In the genomic region with DNA sequence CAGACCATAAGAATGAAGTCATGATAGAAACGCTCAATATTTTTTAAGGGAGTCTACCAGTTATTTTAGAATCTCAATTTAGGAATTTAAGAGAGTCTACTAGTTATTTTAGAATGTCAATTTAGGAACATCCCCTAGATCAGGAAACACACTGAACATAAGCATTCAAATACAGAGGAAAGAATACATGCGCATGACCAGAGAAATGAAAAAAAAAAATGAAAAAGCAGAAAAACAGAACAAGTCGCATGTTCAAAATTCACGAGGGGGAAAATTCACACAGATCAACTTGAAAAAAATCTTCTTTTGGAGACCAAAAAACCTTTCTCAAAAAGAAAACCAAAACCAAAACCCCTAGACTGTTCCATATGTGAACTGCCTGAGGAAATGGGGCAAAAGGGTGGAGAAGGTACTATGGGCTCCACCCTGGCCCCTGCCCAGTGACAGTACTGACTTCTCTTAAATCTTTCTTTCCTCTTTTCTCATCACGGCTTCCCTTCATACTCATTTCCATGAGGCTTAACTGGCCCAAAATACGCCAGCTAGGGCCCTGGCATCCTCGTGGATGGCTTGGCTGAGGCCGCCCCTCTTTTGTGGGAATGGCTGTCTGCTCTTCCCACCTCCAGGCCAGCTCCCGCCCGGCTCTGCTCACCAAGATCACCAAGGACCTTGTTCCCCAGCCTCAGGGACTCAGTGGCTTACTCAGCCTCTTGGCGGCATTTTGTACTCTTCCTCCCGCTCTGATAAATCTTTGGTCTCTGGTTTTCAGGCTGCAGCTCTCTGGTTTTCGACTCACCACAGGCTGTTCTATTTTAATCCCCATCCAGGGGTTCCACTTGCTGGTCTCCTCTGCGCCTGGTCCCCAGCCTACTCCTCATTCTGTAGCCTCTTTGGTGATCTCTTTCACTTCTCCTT, we compare ENCODE assay signal across 9 cellular contexts. TPM values are rescaled to one million over a fixed set of nuclear protein-coding genes. Genes with fewer than 3 reads are reported as not detected.
A peak's percentile ranks its signal among the peaks of the same experiment; 100 is the strongest.
DNase-seq lines count a peak whose midpoint lies in the region; ATAC-seq and TF ChIP-seq lines count a peak whose summit lies in the region.
"Had no signal": no experiment of that assay in that cellular context is flagged by ENCODE, and none has a peak within 500 bp of the region (broad histone marks: within the 10 kb centered on the region; RNA-seq: fewer than 3 reads in every experiment).

No MANE protein-coding gene starts in this region.

- intact Hi-C loops in upper lobe of right lung (cut with DNase I): no loop called here

- H3K27me3 ChIP-seq in iPS-20b (ENCODE audit: insufficient read depth, low read length) (no peaks in the 10 kb centered on the region), upper lobe of right lung (no peaks in the 10 kb centered on the region)

- no peak for TF ChIP-seq CTCF in upper lobe of right lung (IDR thresholded peaks at IDR 0.05)

- H3K4me1 ChIP-seq in iPS-20b (ENCODE audit: insufficient read depth, low read length) (peaks cover 5% of the 10 kb centered on the region; the same call in 1 of the 2 replicates), upper lobe of right lung (peaks cover 8% of the 10 kb centered on the region)

- no peaks in the 10 kb centered on the region for H3K9me3 ChIP-seq in T-helper 17 cell (ENCODE audit: control insufficient read depth, low read length, poor library complexity, severe bottlenecking)
- H3K9me3 ChIP-seq in iPS-20b (ENCODE audit: insufficient read depth, low read depth, low read length): no peaks in the 10 kb centered on the region
- H3K9me3 ChIP-seq in upper lobe of right lung: no peaks in the 10 kb centered on the region

- DNase-seq in SIG-M5 treated with dmso at 0.1 percent for 504 hours (lab: John Stamatoyannopoulos, UW; ENCODE audit: unreplicated experiment): peak; percentile 28
- no peak for DNase-seq in SIG-M5 (lab: John Stamatoyannopoulos, UW)
- no peak for DNase-seq in T-helper 17 cell
- no peak for DNase-seq in upper lobe of right lung
- no peak for DNase-seq in D341Med (ENCODE audit: low spot score)
- no peak for DNase-seq in DMS153 (lab: John Stamatoyannopoulos, UW)

- peaks cover 57% of the 10 kb centered on the region for H3K4me1 Mint-ChIP-seq in T-helper 17 cell

- H3K27me3 Mint-ChIP-seq in T-helper 17 cell: no peaks in the 10 kb centered on the region

- H3K4me3 ChIP-seq in iPS-20b (ENCODE audit: low read length): no peak overlapping the region
- H3K4me3 ChIP-seq in upper lobe of right lung: no peak overlapping the region

- H3K36me3 ChIP-seq in iPS-20b (ENCODE audit: insufficient read depth, low read depth, low read length): peaks cover 5% of the 10 kb centered on the region; the same call in 1 of the 2 replicates
- H3K36me3 ChIP-seq in upper lobe of right lung: no peaks in the 10 kb centered on the region

- H3K27ac ChIP-seq in iPS-20b (ENCODE audit: low read length) (peak overlapping the region; percentile 22), upper lobe of right lung (peak overlapping the region; percentile 56)
- H3K27ac ChIP-seq: 22Rv1 had no signal

- peak overlapping the region; percentile 94 for H3K4me3 Mint-ChIP-seq in T-helper 17 cell

- peak overlapping the region; percentile 27; the same call in 1 of the 2 replicates for H3K9ac ChIP-seq in iPS-20b (ENCODE audit: low read depth, low read length)

- H3K36me3 Mint-ChIP-seq in T-helper 17 cell (ENCODE audit: low read depth): peaks cover 6% of the 10 kb centered on the region

- peak; percentile 52 for ATAC-seq in HG02870 (IDR thresholded peaks at IDR 0.05; ENCODE audit: unreplicated experiment)
- peak; percentile 73 for ATAC-seq in T-helper 17 cell
- ATAC-seq in upper lobe of right lung: peak; percentile 91

- H3K27ac Mint-ChIP-seq in T-helper 17 cell: peak overlapping the region; percentile 100

RNA-seq across cellular contexts. Expression of a gene that starts 11.2 kb away (rescaled TPM):
- total RNA-seq in T-helper 17 cell: 10 to 100 TPM; 23.5 to 29.2 TPM
- total RNA-seq in upper lobe of right lung: 13.0 TPM
